14 cellular contexts compared by ENCODE assay signal in genomic region chr12:132554857-132555630, GRCh38. TPM values are rescaled to one million over a fixed set of nuclear protein-coding genes. Genes with fewer than 3 reads are reported as not detected.
A peak's percentile ranks its signal among the peaks of the same experiment; 100 is the strongest.
DNase-seq lines count a peak whose midpoint lies in the region; ATAC-seq, FAIRE-seq and TF ChIP-seq lines count a peak whose summit lies in the region.
"Had no signal": no experiment of that assay in that cellular context is flagged by ENCODE, and none has a peak within 500 bp of the region (broad histone marks: within the 10 kb centered on the region; RNA-seq: fewer than 3 reads in every experiment).

No MANE protein-coding gene starts in this region.

- no peak for TF ChIP-seq POLR2A in right lobe of liver (IDR thresholded peaks at IDR 0.05)

- ATAC-seq in activated CD8-positive, alpha-beta T cell treated with anti-CD3 and anti-CD28 coated beads, Interleukin-2, amount 10 ng/mL, durations not matched to agents 7 days and 5 days: no peak
- ATAC-seq in right lobe of liver: no peak
- no peak for ATAC-seq in activated CD4-positive, CD25-positive, alpha-beta regulatory T cell treated with anti-CD3 and anti-CD28 coated beads, Interleukin-2, amount 50 U/mL, for 24 hours
- no peak for ATAC-seq in HG02610 (IDR thresholded peaks at IDR 0.05; ENCODE audit: unreplicated experiment)
- ATAC-seq: T-cell had no signal

- H3K27me3 Mint-ChIP-seq in activated CD8-positive, alpha-beta T cell treated with anti-CD3 and anti-CD28 coated beads, Interleukin-2, amount 10 ng/mL, durations not matched to agents 7 days and 5 days (ENCODE audit: low read depth): peaks cover 6% of the 10 kb centered on the region
- H3K27me3 Mint-ChIP-seq: IgD-negative memory B cell had no signal

- no peaks in the 10 kb centered on the region for H3K9me3 Mint-ChIP-seq in activated CD8-positive, alpha-beta T cell treated with anti-CD3 and anti-CD28 coated beads, Interleukin-2, amount 10 ng/mL, durations not matched to agents 7 days and 5 days (ENCODE audit: insufficient read depth)
- H3K9me3 Mint-ChIP-seq: IgD-negative memory B cell, T-cell had no signal

- no peak overlapping the region for H3K4me3 Mint-ChIP-seq in activated CD8-positive, alpha-beta T cell treated with anti-CD3 and anti-CD28 coated beads, Interleukin-2, amount 10 ng/mL, durations not matched to agents 7 days and 5 days
- H3K4me3 Mint-ChIP-seq: immature natural killer cell, T-cell had no signal

- peak in 3 of 4 donors; percentile 25 to 31 (median 29) for TF ChIP-seq CTCF in right lobe of liver (IDR thresholded peaks at IDR 0.05)

- H3K36me3 ChIP-seq in right lobe of liver: no peaks in the 10 kb centered on the region
- H3K36me3 ChIP-seq: transverse colon had no signal

- H3K4me3 ChIP-seq in right lobe of liver: no peak overlapping the region
- H3K4me3 ChIP-seq: transverse colon had no signal

- CTCF ChIA-PET in HEK293T (lab: Yijun Ruan, JAX): no interaction called here
- CTCF ChIA-PET in activated CD8-positive, alpha-beta T cell treated with anti-CD3 and anti-CD28 coated beads, Interleukin-2, amount 10 ng/mL, durations not matched to agents 7 days and 5 days (lab: Charles Lee): interaction anchor here (1.0 to 1.2 kb wide), 3 partner anchors 60 to 140 kb away, joined by 3 to 8 read pairs (median 3); no protein-coding TSS in a partner anchor

- 92% methylated on average over 12 of the region's 53 CpGs for WGBS in right lobe of liver (ENCODE audit: insufficient coverage, low coverage, low lambda C conversion rate, missing lambda C conversion rate)

- intact Hi-C loops in right lobe of liver (cut with DNase I): no loop called here

- FAIRE-seq in frontal cortex (lab: Jason Lieb, UNC): no peak
- FAIRE-seq: A204.1 had no signal

- no peak overlapping the region for H3K27ac ChIP-seq in right lobe of liver
- H3K27ac ChIP-seq: transverse colon had no signal

- H3K27me3 ChIP-seq in right lobe of liver: no peaks in the 10 kb centered on the region

- no peak overlapping the region for H3K27ac Mint-ChIP-seq in activated CD8-positive, alpha-beta T cell treated with anti-CD3 and anti-CD28 coated beads, Interleukin-2, amount 10 ng/mL, durations not matched to agents 7 days and 5 days
- H3K27ac Mint-ChIP-seq: immature natural killer cell, T-cell had no signal

- H3K4me1 Mint-ChIP-seq in activated CD8-positive, alpha-beta T cell treated with anti-CD3 and anti-CD28 coated beads, Interleukin-2, amount 10 ng/mL, durations not matched to agents 7 days and 5 days (ENCODE audit: low read depth): peaks cover 17% of the 10 kb centered on the region

- POLR2A ChIA-PET in HEK293T (lab: Yijun Ruan, JAX): no interaction called here
- POLR2A ChIA-PET in activated CD8-positive, alpha-beta T cell treated with anti-CD3 and anti-CD28 coated beads, Interleukin-2, amount 10 ng/mL, durations not matched to agents 7 days and 5 days (lab: Charles Lee): no interaction called here

- DNase-seq in DMS53 (lab: John Stamatoyannopoulos, UW) (peak; percentile 42), DMS53 treated with DMSO at 0.1 percent for 48 hours (lab: John Stamatoyannopoulos, UW; ENCODE audit: unreplicated experiment) (no peak), HEK293T (ENCODE audit: extremely low spot score) (peak; percentile 62), right lobe of liver (no peak), frontal cortex (ENCODE audit: low spot score in 2 of 2) (no peak)
- DNase-seq in activated CD8-positive, alpha-beta T cell treated with anti-CD3 and anti-CD28 coated beads, Interleukin-2, amount 10 ng/mL, durations not matched to agents 7 days and 5 days: peak; percentile 47
- DNase-seq: anterior cingulate cortex, transverse colon had no signal

- peaks cover 0 to 5% (median 0%) of the 10 kb centered on the region in 4 donors for H3K4me1 ChIP-seq in right lobe of liver

- H3K36me3 Mint-ChIP-seq in activated CD8-positive, alpha-beta T cell treated with anti-CD3 and anti-CD28 coated beads, Interleukin-2, amount 10 ng/mL, durations not matched to agents 7 days and 5 days (ENCODE audit: low read depth): no peaks in the 10 kb centered on the region

- H3K9me3 ChIP-seq in right lobe of liver: no peaks in the 10 kb centered on the region
- H3K9me3 ChIP-seq: transverse colon had no signal

TF ChIP-seq in HEK293T, 16 proteins besides CTCF, POLR2A, EP300 and RAD21:
- TF ChIP-seq LEF1 (IDR thresholded peaks at IDR 0.05; ENCODE audit: borderline replicate concordance) (no peak), ELF4 (IDR thresholded peaks at IDR 0.05) (no peak), SP1 (IDR thresholded peaks at IDR 0.05) (no peak), ARNT (IDR thresholded peaks at IDR 0.05) (no peak), FOXA1 (IDR thresholded peaks at IDR 0.05) (no peak), TARDBP (IDR thresholded peaks at IDR 0.05) (no peak)

RNA-seq across cellular contexts. Expression of gene LRCOL1, which starts 55.3 kb away (rescaled TPM):
- not detected for total RNA-seq in activated CD8-positive, alpha-beta T cell treated with anti-CD3 and anti-CD28 coated beads, Interleukin-2, amount 10 ng/mL, durations not matched to agents 7 days and 5 days
- 10 to 100 TPM in 1 of 6 experiments, 1 to 10 TPM in 4, under 1 TPM in 1; 0.61 to 13.1 (median 6.8) TPM for total RNA-seq in right lobe of liver
- total RNA-seq in frontal cortex: not detected
- total RNA-seq: T-cell, transverse colon had no signal

Comparison
In these comparisons a context has a peak if more than half of its experiments do, and no peak if none do; other contexts are left out.
1. DNase-seq: peak in DMS53 (single experiment), HEK293T (single experiment) and activated CD8-positive, alpha-beta T cell treated with anti-CD3 and anti-CD28 coated beads, Interleukin-2, amount 10 ng/mL, durations not matched to agents 7 days and 5 days (single experiment); none in DMS53 treated with DMSO at 0.1 percent for 48 hours (single experiment), right lobe of liver (0 of 3) and frontal cortex (0 of 2).